Comparison of ENCODE assay signal across 15 cellular contexts in genomic region chr6:143123081-143123480, GRCh38.
DNase-seq lines count a peak whose midpoint lies in the region; ATAC-seq and TF ChIP-seq lines count a peak whose summit lies in the region.
"Had no signal": no experiment of that assay in that cellular context is flagged by ENCODE, and none has a peak within 500 bp of the region (broad histone marks: within the 10 kb centered on the region; RNA-seq: fewer than 3 reads in every experiment).

No MANE protein-coding gene starts in this region.

- no peaks in the 10 kb centered on the region for H3K27me3 ChIP-seq in adipocyte (replicated peaks; ENCODE audit: control insufficient read depth, insufficient read depth, low read length)
- H3K27me3 ChIP-seq: BLaER1 had no signal

- H3K36me3 ChIP-seq in adipocyte (ENCODE audit: control insufficient read depth, insufficient read depth, low read length, severe bottlenecking): no peaks in the 10 kb centered on the region
- H3K36me3 ChIP-seq: BLaER1, HAP-1 had no signal

- H3K4me3 ChIP-seq in AG10803 (ENCODE audit: low read length) (no peak overlapping the region), adipocyte (ENCODE audit: low read length) (no peak overlapping the region), fibroblast of mammary gland (ENCODE audit: control insufficient read depth, low read depth, low read length) (no peak overlapping the region)
- H3K4me3 ChIP-seq: BLaER1, GM12878, HAP-1 had no signal

- no peaks in the 10 kb centered on the region for H3K9me3 ChIP-seq in adipocyte (ENCODE audit: control insufficient read depth, low read length)
- H3K9me3 ChIP-seq: HAP-1 had no signal

- in situ Hi-C loops in ACHN (cut with HindIII; ENCODE audit: low pct_ligation_motif_present, low pct_unique_long_range_greater_than_20kb, low sequenced_read_pairs): no loop called here

- H3K4me1 ChIP-seq in adipocyte (ENCODE audit: control insufficient read depth, insufficient read depth, low read length): peaks cover 7% of the 10 kb centered on the region
- H3K4me1 ChIP-seq: HAP-1 had no signal

- ATAC-seq in GM21423 (IDR thresholded peaks at IDR 0.05; ENCODE audit: unreplicated experiment) (no peak), left lobe of liver (no peak)
- ATAC-seq: GM12878 had no signal

- TF ChIP-seq CTCF in AG10803 (conservative IDR thresholded peaks at IDR 0.05; ENCODE audit: low read length): no peak
- no peak for TF ChIP-seq CTCF in fibroblast of mammary gland (conservative IDR thresholded peaks at IDR 0.05; ENCODE audit: control insufficient read depth, insufficient read depth, low read depth, low read length)

- DNase-seq in AG10803 (ENCODE audit: low read depth) (peak; percentile 78), GM03348 (ENCODE audit: low spot score) (peak; percentile 60), adipocyte (ENCODE audit: low read depth) (peak; percentile 19), fibroblast of mammary gland (ENCODE audit: low read depth) (peak; percentile 52), ACHN (no peak), activated gamma-delta T cell treated with Interleukin-2 at 50 U/mL for 16 hours (no peak), left lobe of liver (ENCODE audit: low spot score) (no peak)
- DNase-seq: CD4-positive, alpha-beta memory T cell; DMS153; DMS79; GDM1 had no signal

- H3K9ac ChIP-seq in adipocyte (ENCODE audit: low read length): no peak overlapping the region
- H3K9ac ChIP-seq: BLaER1 had no signal

Comparison
In these comparisons a context has a peak if more than half of its experiments do, and no peak if none do; other contexts are left out.
1. DNase-seq: peak in AG10803 (single experiment), GM03348 (single experiment), adipocyte (single experiment) and fibroblast of mammary gland (single experiment); none in ACHN (single experiment), activated gamma-delta T cell treated with Interleukin-2 at 50 U/mL for 16 hours (single experiment) and left lobe of liver (single experiment).